ENCODE assay signal across 8 cellular contexts in the genomic region with DNA sequence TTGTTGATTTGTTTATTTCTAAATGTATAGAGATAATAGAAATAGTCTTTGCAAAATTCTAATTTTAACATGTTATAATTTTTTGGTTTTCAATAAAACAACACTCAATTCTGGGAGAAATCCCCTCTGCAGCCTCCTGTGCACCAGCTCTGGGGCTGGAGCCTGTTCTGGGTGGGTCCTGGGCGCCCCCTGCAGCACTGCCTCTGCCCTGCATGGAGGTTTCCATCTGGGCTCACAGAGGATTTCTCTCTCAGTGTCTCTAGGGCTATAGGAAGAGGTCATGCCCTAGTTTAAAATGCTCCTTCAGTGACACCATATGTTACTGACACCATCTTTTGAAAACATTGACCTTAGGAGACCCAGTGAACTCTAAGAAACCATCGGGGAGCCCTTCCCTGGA.
DNase-seq lines count a peak whose midpoint lies in the region; ATAC-seq, FAIRE-seq and TF ChIP-seq lines count a peak whose summit lies in the region.
"Not testable (repeated sequence)": the region's sequence is repeated elsewhere in the genome, so short reads cannot be mapped to it uniquely, and the experiment has no call there.

No MANE protein-coding gene starts in this region.

- FAIRE-seq in A204.1 (lab: Jason Lieb, UNC) = peak; percentile 60

- not testable (repeated sequence) for H3K9ac ChIP-seq in DND-41 (ENCODE audit: low read depth, low read length)

- H3K27ac ChIP-seq in DND-41 (ENCODE audit: low read length) = peak overlapping the region; percentile 100
- H3K27ac ChIP-seq in KOPT-K1 (ENCODE audit: low read depth, low read length, poor library complexity, severe bottlenecking) = peak overlapping the region; percentile 93

- not testable (repeated sequence) for H3K9me3 ChIP-seq in DND-41 (ENCODE audit: insufficient read depth, low read length, severe bottlenecking); KOPT-K1 (ENCODE audit: insufficient read depth, low read length, poor library complexity, severe bottlenecking); T-helper 17 cell (ENCODE audit: control insufficient read depth, low read length, poor library complexity, severe bottlenecking)

- not testable (repeated sequence) for H3K4me3 Mint-ChIP-seq in T-helper 17 cell; activated naive CD8-positive, alpha-beta T cell treated with anti-CD3 and anti-CD28 coated beads, Interleukin-2, amount 50 U/mL, for 24 hours; memory B cell; stimulated activated naive B cell treated with anti-CD40 and anti-IgM and Interleukin-4, amounts not matched to agents 10 μg/mL and 1 μg/mL and 100 μg/mL, for 72 hours
- peak overlapping the region; percentile 3 for H3K4me3 Mint-ChIP-seq in activated CD8-positive, alpha-beta T cell treated with anti-CD3 and anti-CD28 coated beads, Interleukin-2, amount 10 ng/mL, durations not matched to agents 7 days and 5 days

- not testable (repeated sequence) for H3K36me3 Mint-ChIP-seq in T-helper 17 cell (ENCODE audit: low read depth); activated CD8-positive, alpha-beta T cell treated with anti-CD3 and anti-CD28 coated beads, Interleukin-2, amount 10 ng/mL, durations not matched to agents 7 days and 5 days (ENCODE audit: low read depth); activated naive CD8-positive, alpha-beta T cell treated with anti-CD3 and anti-CD28 coated beads, Interleukin-2, amount 50 U/mL, for 24 hours (ENCODE audit: low read depth); memory B cell; stimulated activated naive B cell treated with anti-CD40 and anti-IgM and Interleukin-4, amounts not matched to agents 10 μg/mL and 1 μg/mL and 100 μg/mL, for 72 hours

- peaks cover 75% of the 10 kb centered on the region for H3K4me1 ChIP-seq in DND-41 (ENCODE audit: insufficient read depth, low read length)

- not testable (repeated sequence) for H3K27me3 ChIP-seq in DND-41 (ENCODE audit: insufficient read depth, low read length, poor library complexity)

- CTCF ChIA-PET in activated CD8-positive, alpha-beta T cell treated with anti-CD3 and anti-CD28 coated beads, Interleukin-2, amount 10 ng/mL, durations not matched to agents 7 days and 5 days (lab: Charles Lee) = not testable (repeated sequence)

- peaks cover 45% of the 10 kb centered on the region for H3K4me1 Mint-ChIP-seq in T-helper 17 cell
- H3K4me1 Mint-ChIP-seq in activated CD8-positive, alpha-beta T cell treated with anti-CD3 and anti-CD28 coated beads, Interleukin-2, amount 10 ng/mL, durations not matched to agents 7 days and 5 days (ENCODE audit: low read depth) = peaks cover 75% of the 10 kb centered on the region
- peaks cover 45% of the 10 kb centered on the region for H3K4me1 Mint-ChIP-seq in activated naive CD8-positive, alpha-beta T cell treated with anti-CD3 and anti-CD28 coated beads, Interleukin-2, amount 50 U/mL, for 24 hours
- H3K4me1 Mint-ChIP-seq in memory B cell; stimulated activated naive B cell treated with anti-CD40 and anti-IgM and Interleukin-4, amounts not matched to agents 10 μg/mL and 1 μg/mL and 100 μg/mL, for 72 hours: not testable (repeated sequence)

- peak; percentile 63 for TF ChIP-seq CTCF in DND-41 (IDR thresholded peaks at IDR 0.05; ENCODE audit: borderline replicate concordance, extremely low read depth, low read length, poor library complexity, severe bottlenecking)

- ATAC-seq in DND-41 (ENCODE audit: insufficient read depth, low read depth) (peak; percentile 75), T-helper 17 cell (peak; percentile 26), memory B cell (ENCODE audit: low read depth) (peak; percentile 45)
- peak; percentile 65 for ATAC-seq in activated CD8-positive, alpha-beta T cell treated with anti-CD3 and anti-CD28 coated beads, Interleukin-2, amount 10 ng/mL, durations not matched to agents 7 days and 5 days
- peak; percentile 37 for ATAC-seq in activated naive CD8-positive, alpha-beta T cell treated with anti-CD3 and anti-CD28 coated beads, Interleukin-2, amount 50 U/mL, for 24 hours
- peak; percentile 57 to 76 for ATAC-seq in stimulated activated naive B cell treated with anti-CD40 and anti-IgM and Interleukin-4, amounts not matched to agents 10 μg/mL and 1 μg/mL and 100 μg/mL, for 72 hours (replicated peaks)

- H3K4me3 ChIP-seq in DND-41 (ENCODE audit: low read depth in 1 of 2, low read length in 2 of 2) = not testable (repeated sequence)

- not testable (repeated sequence) for H2AFZ ChIP-seq in DND-41 (ENCODE audit: low read depth, low read length)

- H3K79me2 ChIP-seq in DND-41 (ENCODE audit: insufficient read depth, low read length) = not testable (repeated sequence)

- not testable (repeated sequence) for H3K4me2 ChIP-seq in DND-41 (ENCODE audit: insufficient read depth, low read length)

- not testable (repeated sequence) for H3K36me3 ChIP-seq in DND-41 (ENCODE audit: insufficient read depth, low read length); KOPT-K1 (ENCODE audit: insufficient read depth, low read length)

- not testable (repeated sequence) for H3K9me3 Mint-ChIP-seq in activated CD8-positive, alpha-beta T cell treated with anti-CD3 and anti-CD28 coated beads, Interleukin-2, amount 10 ng/mL, durations not matched to agents 7 days and 5 days (ENCODE audit: insufficient read depth); activated naive CD8-positive, alpha-beta T cell treated with anti-CD3 and anti-CD28 coated beads, Interleukin-2, amount 50 U/mL, for 24 hours; memory B cell; stimulated activated naive B cell treated with anti-CD40 and anti-IgM and Interleukin-4, amounts not matched to agents 10 μg/mL and 1 μg/mL and 100 μg/mL, for 72 hours

- peak overlapping the region; percentile 94 for H3K27ac Mint-ChIP-seq in T-helper 17 cell
- peak overlapping the region; percentile 51 for H3K27ac Mint-ChIP-seq in activated CD8-positive, alpha-beta T cell treated with anti-CD3 and anti-CD28 coated beads, Interleukin-2, amount 10 ng/mL, durations not matched to agents 7 days and 5 days
- H3K27ac Mint-ChIP-seq in activated naive CD8-positive, alpha-beta T cell treated with anti-CD3 and anti-CD28 coated beads, Interleukin-2, amount 50 U/mL, for 24 hours; memory B cell; stimulated activated naive B cell treated with anti-CD40 and anti-IgM and Interleukin-4, amounts not matched to agents 10 μg/mL and 1 μg/mL and 100 μg/mL, for 72 hours: not testable (repeated sequence)

- not testable (repeated sequence) for H3K27me3 Mint-ChIP-seq in T-helper 17 cell; activated CD8-positive, alpha-beta T cell treated with anti-CD3 and anti-CD28 coated beads, Interleukin-2, amount 10 ng/mL, durations not matched to agents 7 days and 5 days (ENCODE audit: low read depth); activated naive CD8-positive, alpha-beta T cell treated with anti-CD3 and anti-CD28 coated beads, Interleukin-2, amount 50 U/mL, for 24 hours; memory B cell; stimulated activated naive B cell treated with anti-CD40 and anti-IgM and Interleukin-4, amounts not matched to agents 10 μg/mL and 1 μg/mL and 100 μg/mL, for 72 hours

- POLR2A ChIA-PET in activated CD8-positive, alpha-beta T cell treated with anti-CD3 and anti-CD28 coated beads, Interleukin-2, amount 10 ng/mL, durations not matched to agents 7 days and 5 days (lab: Charles Lee) = not testable (repeated sequence)

- DNase-seq in DND-41 = peak; percentile 75
- DNase-seq in T-helper 17 cell; activated naive CD8-positive, alpha-beta T cell treated with anti-CD3 and anti-CD28 coated beads, Interleukin-2, amount 50 U/mL, for 24 hours; memory B cell (ENCODE audit: low spot score in 2 of 2); stimulated activated naive B cell treated with anti-CD40 and anti-IgM and Interleukin-4, amounts not matched to agents 10 μg/mL and 1 μg/mL and 100 μg/mL, for 72 hours: not testable (repeated sequence)
- DNase-seq in activated CD8-positive, alpha-beta T cell treated with anti-CD3 and anti-CD28 coated beads, Interleukin-2, amount 10 ng/mL, durations not matched to agents 7 days and 5 days = peak; percentile 21

- H4K20me1 ChIP-seq in DND-41 (ENCODE audit: insufficient read depth, low read length) = not testable (repeated sequence)
